Comparison of ENCODE assay signal across 21 cellular contexts in the genomic region with DNA sequence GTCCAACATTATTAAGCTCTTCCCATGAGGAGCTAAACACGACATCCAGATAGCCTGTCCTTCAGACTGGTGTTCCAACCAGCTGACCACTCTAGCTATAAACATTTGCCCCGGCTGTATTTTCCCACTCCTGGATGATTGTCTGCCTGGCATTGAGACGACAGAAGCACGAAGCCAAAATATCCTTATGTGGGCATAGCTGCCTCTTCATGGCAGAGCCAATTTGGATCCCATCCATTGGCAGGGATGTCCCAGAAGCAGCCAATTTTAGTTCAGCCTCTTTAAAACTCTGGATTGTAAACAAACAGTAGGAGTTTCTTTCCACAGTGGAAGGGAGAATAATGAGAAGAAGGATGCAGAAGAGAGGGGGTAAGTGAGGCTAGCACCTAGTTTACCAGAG.
DNase-seq lines count a peak whose midpoint lies in the region; ATAC-seq and TF ChIP-seq lines count a peak whose summit lies in the region.
"Had no signal": no experiment of that assay in that cellular context is flagged by ENCODE, and none has a peak within 500 bp of the region (broad histone marks: within the 10 kb centered on the region; RNA-seq: fewer than 3 reads in every experiment).

No MANE protein-coding gene starts in this region.

- H3K4me1 ChIP-seq in ACC112 (ENCODE audit: control insufficient read depth, insufficient read depth, low read length, unreplicated experiment) (no peaks in the 10 kb centered on the region), rectal smooth muscle tissue (ENCODE audit: control insufficient read depth, insufficient read depth, low read length) (peaks cover 11% of the 10 kb centered on the region), HAP-1 (no peaks in the 10 kb centered on the region), neural progenitor cell (no peaks in the 10 kb centered on the region)
- no peaks in the 10 kb centered on the region for H3K4me1 ChIP-seq in CD4-positive, alpha-beta memory T cell (ENCODE audit: insufficient read depth, low read length)
- H3K4me1 ChIP-seq: breast epithelium had no signal

- POLR2A ChIA-PET in CD4-positive, alpha-beta memory T cell (lab: Charles Lee; ENCODE audit: partially characterized antibody): no interaction called here

- no peaks in the 10 kb centered on the region for H3K27me3 Mint-ChIP-seq in neural progenitor cell (ENCODE audit: insufficient read depth, low read depth)
- H3K27me3 Mint-ChIP-seq in CD4-positive, alpha-beta memory T cell: no peaks in the 10 kb centered on the region

- DNase-seq in astrocyte of the hippocampus (ENCODE audit: low read depth, low spot score) (peak; percentile 70), left cardiac atrium (peak; percentile 33), HAP-1 (ENCODE audit: low spot score in 2 of 2) (no peak), neural progenitor cell (ENCODE audit: low spot score) (no peak)
- no peak for DNase-seq in effector CD4-positive, alpha-beta T cell
- DNase-seq in CD4-positive, alpha-beta memory T cell: no peak
- DNase-seq: activated CD4-positive, alpha-beta T cell treated with anti-CD3 and anti-CD28 coated beads for 4 hours; activated T-cell treated with anti-CD3 and anti-CD28 coated beads for 4 hours; DMS79; effector CD8-positive, alpha-beta T cell; IMR-90; NCI-H526 treated with DMSO at 0.1 percent for 48 hours; nephron progenitor cell; SK-N-SH; stimulated activated CD4-positive, alpha-beta T cell treated with anti-CD3 and anti-CD28 coated beads, Interleukin-4, amount 100 ng/mL, for 24 hours; trophoblast cell had no signal

- H3K9me3 ChIP-seq in HAP-1 (no peaks in the 10 kb centered on the region), neural progenitor cell (ENCODE audit: low read depth) (no peaks in the 10 kb centered on the region)
- no peaks in the 10 kb centered on the region for H3K9me3 ChIP-seq in CD4-positive, alpha-beta memory T cell (ENCODE audit: control insufficient read depth in 1 of 2, low read length in 2 of 2)
- H3K9me3 ChIP-seq: breast epithelium, SK-N-SH had no signal

- H3K36me3 ChIP-seq in ACC112 (ENCODE audit: insufficient read depth, low read length): no peaks in the 10 kb centered on the region
- H3K36me3 ChIP-seq in rectal smooth muscle tissue (ENCODE audit: control insufficient read depth, insufficient read depth, low read length): no peaks in the 10 kb centered on the region
- H3K36me3 ChIP-seq in HAP-1 (replicated peaks): no peaks in the 10 kb centered on the region
- H3K36me3 ChIP-seq in neural progenitor cell: no peaks in the 10 kb centered on the region
- no peaks in the 10 kb centered on the region for H3K36me3 ChIP-seq in CD4-positive, alpha-beta memory T cell (ENCODE audit: insufficient read depth, low read length)
- H3K36me3 ChIP-seq: breast epithelium had no signal

- no peaks in the 10 kb centered on the region for H3K4me1 Mint-ChIP-seq in neural progenitor cell
- H3K4me1 Mint-ChIP-seq in CD4-positive, alpha-beta memory T cell: no peaks in the 10 kb centered on the region
- H3K4me1 Mint-ChIP-seq: nephron progenitor cell had no signal

- in situ Hi-C loops in HAP-1 (cut with MboI; ENCODE audit: low sequenced_read_pairs): no loop called here

- H3K9ac ChIP-seq in rectal smooth muscle tissue (ENCODE audit: low read length) (no peak overlapping the region), neural progenitor cell (no peak overlapping the region)
- H3K9ac ChIP-seq: SK-N-SH had no signal

- H3F3A ChIP-seq in neural progenitor cell (ENCODE audit: low read depth): no peaks in the 10 kb centered on the region

- no peaks in the 10 kb centered on the region for H3K36me3 Mint-ChIP-seq in neural progenitor cell
- H3K36me3 Mint-ChIP-seq in CD4-positive, alpha-beta memory T cell: no peaks in the 10 kb centered on the region
- H3K36me3 Mint-ChIP-seq: activated naive CD4-positive, alpha-beta T cell treated with anti-CD3 and anti-CD28 coated beads, Interleukin-2, amount 50 U/mL, for 72 hours had no signal

- H2AFZ ChIP-seq in ACC112 (ENCODE audit: low read length, unreplicated experiment) (peak overlapping the region; percentile 13), neural progenitor cell (replicated peaks) (no peak overlapping the region)

- no peak overlapping the region for H3K27ac Mint-ChIP-seq in neural progenitor cell
- peak overlapping the region in 1 of 7 donors; percentile 9 for H3K27ac Mint-ChIP-seq in CD4-positive, alpha-beta memory T cell
- H3K27ac Mint-ChIP-seq: activated naive CD4-positive, alpha-beta T cell treated with anti-CD3 and anti-CD28 coated beads, Interleukin-2, amount 50 U/mL, for 72 hours; nephron progenitor cell had no signal

- H3K4me3 ChIP-seq in ACC112 (ENCODE audit: low read depth, low read length) (no peak overlapping the region), rectal smooth muscle tissue (ENCODE audit: low read length) (no peak overlapping the region), HAP-1 (no peak overlapping the region), neural progenitor cell (no peak overlapping the region)
- no peak overlapping the region for H3K4me3 ChIP-seq in CD4-positive, alpha-beta memory T cell (ENCODE audit: low read length in 2 of 2)
- H3K4me3 ChIP-seq: breast epithelium had no signal

- no peak overlapping the region for H3K4me2 ChIP-seq in neural progenitor cell
- H3K4me2 ChIP-seq: SK-N-SH had no signal

- intact Hi-C loops in left cardiac atrium (cut with DNase I): no loop called here
- intact Hi-C loops in CD4-positive, alpha-beta memory T cell (cut with micrococcal nuclease): no loop called here

- no peak overlapping the region for H3K27ac ChIP-seq in ACC112 (ENCODE audit: low read depth, low read length)
- peak overlapping the region; percentile 70 for H3K27ac ChIP-seq in rectal smooth muscle tissue (ENCODE audit: low read depth, low read length)
- H3K27ac ChIP-seq in neural progenitor cell: no peak overlapping the region
- H3K27ac ChIP-seq in CD4-positive, alpha-beta memory T cell (ENCODE audit: low read depth, low read length): no peak overlapping the region
- H3K27ac ChIP-seq: C4-2B had no signal

- H3K79me2 ChIP-seq in ACC112 (ENCODE audit: control insufficient read depth, insufficient read depth, low read length, unreplicated experiment) (no peaks in the 10 kb centered on the region), neural progenitor cell (ENCODE audit: low read depth) (no peaks in the 10 kb centered on the region)

- no peak overlapping the region for H3K4me3 Mint-ChIP-seq in neural progenitor cell
- H3K4me3 Mint-ChIP-seq in CD4-positive, alpha-beta memory T cell: no peak overlapping the region
- H3K4me3 Mint-ChIP-seq: nephron progenitor cell had no signal

- no peak for TF ChIP-seq CTCF in neural progenitor cell (IDR thresholded peaks at IDR 0.05)

- ATAC-seq in left cardiac atrium: peak; percentile 90 to 96
- ATAC-seq: activated naive CD4-positive, alpha-beta T cell treated with anti-CD3 and anti-CD28 coated beads, Interleukin-2, amount 50 U/mL, for 72 hours had no signal

- no peaks in the 10 kb centered on the region for H4K20me1 ChIP-seq in neural progenitor cell (ENCODE audit: low read depth)

- CTCF ChIA-PET in CD4-positive, alpha-beta memory T cell (lab: Charles Lee; ENCODE audit: partially characterized antibody): no interaction called here

- peaks cover 4% of the 10 kb centered on the region for H3K9me3 Mint-ChIP-seq in neural progenitor cell
- H3K9me3 Mint-ChIP-seq in CD4-positive, alpha-beta memory T cell: peaks cover 0 to 10% (median 4%) of the 10 kb centered on the region in 8 donors
- H3K9me3 Mint-ChIP-seq: activated naive CD4-positive, alpha-beta T cell treated with anti-CD3 and anti-CD28 coated beads, Interleukin-2, amount 50 U/mL, for 72 hours; nephron progenitor cell had no signal

- H3K27me3 ChIP-seq in ACC112 (ENCODE audit: insufficient read depth, low read length) (no peaks in the 10 kb centered on the region), rectal smooth muscle tissue (ENCODE audit: control insufficient read depth, insufficient read depth, low read length) (no peaks in the 10 kb centered on the region), HAP-1 (ENCODE audit: low read depth) (no peaks in the 10 kb centered on the region), neural progenitor cell (no peaks in the 10 kb centered on the region)
- H3K27me3 ChIP-seq in CD4-positive, alpha-beta memory T cell (ENCODE audit: insufficient read depth, low read length): no peaks in the 10 kb centered on the region
- H3K27me3 ChIP-seq: breast epithelium had no signal

Comparison
In these comparisons a context has a peak if more than half of its experiments do, and no peak if none do; other contexts are left out.
1. DNase-seq: peak in astrocyte of the hippocampus (single experiment) and left cardiac atrium (single experiment); none in HAP-1 (0 of 2), effector CD4-positive, alpha-beta T cell (single experiment), neural progenitor cell (single experiment) and CD4-positive, alpha-beta memory T cell (0 of 5).